20 cellular contexts compared by ENCODE assay signal in the genomic region with DNA sequence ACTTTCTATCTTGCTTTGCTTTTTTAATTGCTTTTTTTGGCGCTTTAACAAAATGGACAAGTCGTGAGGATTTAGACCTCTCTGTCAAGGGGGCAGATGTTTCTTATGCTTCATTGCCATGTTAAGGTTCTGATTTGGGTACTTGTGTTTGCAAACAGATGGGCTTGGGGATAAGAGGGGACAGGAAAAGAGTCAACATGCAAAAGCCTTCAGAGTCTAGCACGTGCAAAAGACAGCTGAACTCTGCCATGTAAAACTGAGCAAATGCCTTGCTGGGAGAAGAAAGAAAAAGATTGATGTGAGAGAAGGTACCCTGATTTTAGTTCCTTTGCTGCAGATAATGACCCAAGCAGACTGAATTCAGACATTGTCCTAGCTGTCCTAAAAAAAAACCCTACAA.
DNase-seq lines count a peak whose midpoint lies in the region; ATAC-seq and TF ChIP-seq lines count a peak whose summit lies in the region.
"Had no signal": no experiment of that assay in that cellular context is flagged by ENCODE, and none has a peak within 500 bp of the region (broad histone marks: within the 10 kb centered on the region; RNA-seq: fewer than 3 reads in every experiment).

No MANE protein-coding gene starts in this region.

- in situ Hi-C loops in mammary epithelial cell (cut with MboI; ENCODE audit: low sequenced_read_pairs in 2 of 2) (no loop called here), gastrocnemius medialis (cut with MboI; ENCODE audit: low sequenced_read_pairs in 4 of 4) (loop anchor here in 1 of 4 donors (25.0 kb wide), 1 partner anchor 130 kb away; no protein-coding TSS in a partner anchor)

- H3K9ac ChIP-seq in mammary epithelial cell (ENCODE audit: insufficient read depth, low read length) = no peak overlapping the region

- CTCF ChIA-PET in mammary epithelial cell (lab: Charles Lee; ENCODE audit: low non-redundant PET) = no interaction called here

- no peak for TF ChIP-seq POLR2A in gastrocnemius medialis (IDR thresholded peaks at IDR 0.05)

- dilution Hi-C loops in mammary epithelial cell (cut with HindIII; ENCODE audit: low sequenced_read_pairs) = no loop called here

- H3K4me1 ChIP-seq in mammary epithelial cell (ENCODE audit: insufficient read depth, low read length) (peaks cover 42% of the 10 kb centered on the region), gastrocnemius medialis (peaks cover 54 to 66% of the 10 kb centered on the region in 2 donors), mucosa of descending colon (ENCODE audit: low read depth) (peaks cover 12% of the 10 kb centered on the region)
- H3K4me1 ChIP-seq: prostate gland had no signal

- H3K27ac ChIP-seq in mammary epithelial cell (ENCODE audit: insufficient read depth, low read depth, low read length) = peak overlapping the region; percentile 100
- peak overlapping the region; percentile 89 to 98 (median 94) for H3K27ac ChIP-seq in gastrocnemius medialis
- H3K27ac ChIP-seq: 22Rv1, Peyer's patch had no signal

- 83% methylated on average over 3 of the region's 3 CpGs for WGBS in mammary epithelial cell (ENCODE audit: low coverage, missing lambda C conversion rate)

- H3K4me2 ChIP-seq in mammary epithelial cell (ENCODE audit: insufficient read depth, low read depth, low read length) = no peak overlapping the region

- H3K36me3 ChIP-seq in mammary epithelial cell (ENCODE audit: insufficient read depth, low read length) = peaks cover 2% of the 10 kb centered on the region
- H3K36me3 ChIP-seq in gastrocnemius medialis = peaks cover 0 to 11% of the 10 kb centered on the region in 2 donors
- H3K36me3 ChIP-seq in mucosa of descending colon (ENCODE audit: low read depth) = no peaks in the 10 kb centered on the region
- H3K36me3 ChIP-seq: Peyer's patch, prostate gland, upper lobe of left lung had no signal

- H4K20me1 ChIP-seq in mammary epithelial cell (ENCODE audit: insufficient read depth, low read length) = no peaks in the 10 kb centered on the region

- intact Hi-C loops in mammary epithelial cell (cut with micrococcal nuclease) = no loop called here
- intact Hi-C loops in gastrocnemius medialis (cut with DNase I; ENCODE audit: low total_unique reads) = loop anchor here (2.0 to 10.0 kb wide), 5 partner anchors 65 to 267 kb away; no protein-coding TSS in a partner anchor
- intact Hi-C loops in mucosa of descending colon (cut with DNase I, micrococcal nuclease) = no loop called here

- H2AFZ ChIP-seq in mammary epithelial cell (ENCODE audit: low read depth, low read length) = no peak overlapping the region

- peaks cover 5% of the 10 kb centered on the region for H3K79me2 ChIP-seq in mammary epithelial cell (ENCODE audit: insufficient read depth, low read length)

- ATAC-seq in gastrocnemius medialis = no peak
- ATAC-seq in mucosa of descending colon = no peak
- no peak for ATAC-seq in GM19328 (IDR thresholded peaks at IDR 0.05; ENCODE audit: unreplicated experiment)
- ATAC-seq: natural killer cell treated with Interleukin-12 subunit alpha and Interleukin-12 subunit beta and Interleukin-15 and Interleukin-18, amount 100 ng/mL, for 72 hours had no signal

- TF ChIP-seq CTCF in mammary epithelial cell (conservative IDR thresholded peaks at IDR 0.05 in 1 of 2, IDR thresholded peaks at IDR 0.05 in 1 of 2; ENCODE audit: extremely low read depth in 1 of 2, insufficient read depth in 1 of 2, low read depth in 1 of 2, low read length in 2 of 2) (no peak), gastrocnemius medialis (IDR thresholded peaks at IDR 0.05 in 4 of 5, conservative IDR thresholded peaks at IDR 0.05 in 1 of 5) (no peak), mucosa of descending colon (IDR thresholded peaks at IDR 0.05) (no peak)

- H3K27me3 ChIP-seq in mammary epithelial cell (ENCODE audit: insufficient read depth, low read length) = no peaks in the 10 kb centered on the region
- H3K27me3 ChIP-seq in gastrocnemius medialis = no peaks in the 10 kb centered on the region
- H3K27me3 ChIP-seq: Peyer's patch, upper lobe of left lung had no signal

- H3K4me3 ChIP-seq in mammary epithelial cell (replicated peaks in 1 of 3; ENCODE audit: insufficient read depth in 1 of 3, low read depth in 2 of 3, low read length in 3 of 3) (no peak overlapping the region), gastrocnemius medialis (no peak overlapping the region), mucosa of descending colon (no peak overlapping the region)
- H3K4me3 ChIP-seq: Peyer's patch, prostate gland, skin epidermis, upper lobe of left lung had no signal

- H3K9me3 ChIP-seq in mammary epithelial cell (replicated peaks; ENCODE audit: insufficient read depth, low read length) = no peaks in the 10 kb centered on the region
- H3K9me3 ChIP-seq in gastrocnemius medialis = no peaks in the 10 kb centered on the region
- no peaks in the 10 kb centered on the region for H3K9me3 ChIP-seq in mucosa of descending colon
- H3K9me3 ChIP-seq: Peyer's patch, prostate gland, upper lobe of left lung had no signal

- DNase-seq in DMS 273 (lab: John Stamatoyannopoulos, UW; ENCODE audit: unreplicated experiment) (peak; percentile 43), DMS 273 treated with DMSO at 0.1 percent for 48 hours (lab: John Stamatoyannopoulos, UW) (no peak), NCI-H2171 (lab: John Stamatoyannopoulos, UW) (peak; percentile 54), mammary epithelial cell (no peak), gastrocnemius medialis (no peak), mucosa of descending colon (no peak), NCI-H345 (lab: John Stamatoyannopoulos, UW) (no peak)
- DNase-seq: activated CD4-positive, CD25-positive, alpha-beta regulatory T cell; activated naive CD4-positive, alpha-beta T cell treated with anti-CD3 and anti-CD28 coated beads, Interleukin-2, amount 10 ng/mL, durations not matched to agents 7 days and 5 days; activated T-cell treated with anti-CD3 and anti-CD28 coated beads, Interleukin-2, amount 50 U/mL, for 24 hours; AML-193; effector CD8-positive, alpha-beta T cell; GDM1; Peyer's patch; upper lobe of left lung had no signal

- no TSS peak for BruUV-seq in mammary epithelial cell (replicated peaks; lab: Mats Ljungman, UMichigan)

Comparison
In these comparisons a context has a peak if more than half of its experiments do, and no peak if none do; other contexts are left out.
1. DNase-seq: peak in DMS 273 (single experiment) and NCI-H2171 (single experiment); none in DMS 273 treated with DMSO at 0.1 percent for 48 hours (single experiment), mammary epithelial cell (single experiment), gastrocnemius medialis (0 of 2), mucosa of descending colon (0 of 3) and NCI-H345 (single experiment).